25 cellular contexts compared by ENCODE assay signal in genomic region chr6:4041480-4041879, GRCh38. TPM values are rescaled to one million over a fixed set of nuclear protein-coding genes. Genes with fewer than 3 reads are reported as not detected.
"Had no signal": no experiment of that assay in that cellular context is flagged by ENCODE, and none has a peak within 500 bp of the region (broad histone marks: within the 10 kb centered on the region; RNA-seq: fewer than 3 reads in every experiment).

No MANE protein-coding gene starts in this region.

- H3K27me3 Mint-ChIP-seq: brain; dendritic cell treated with granulocyte-macrophage colony-stimulating factor and Interleukin-4, amounts not matched to agents 40 ng/mL and 50 ng/mL, for 4 days; effector memory CD8-positive, alpha-beta T cell; natural killer cell treated with Interleukin-12 subunit alpha and Interleukin-12 subunit beta and Interleukin-15 and Interleukin-18, amount 100 ng/mL, for 72 hours; progenitor cell of endocrine pancreas; T-cell had no signal

- H3K4me3 Mint-ChIP-seq: activated CD8-positive, alpha-beta T cell treated with anti-CD3 and anti-CD28 coated beads, Interleukin-2, amount 10 ng/mL, durations not matched to agents 7 days and 5 days; brain; dendritic cell treated with granulocyte-macrophage colony-stimulating factor and Interleukin-4, amounts not matched to agents 40 ng/mL and 50 ng/mL, for 4 days; effector memory CD8-positive, alpha-beta T cell; natural killer cell treated with Interleukin-12 subunit alpha and Interleukin-12 subunit beta and Interleukin-15 and Interleukin-18, amount 100 ng/mL, for 72 hours; T-cell had no signal

- ATAC-seq: activated CD8-positive, alpha-beta T cell treated with anti-CD3 and anti-CD28 coated beads, Interleukin-2, amount 10 ng/mL, durations not matched to agents 7 days and 5 days; effector memory CD8-positive, alpha-beta T cell; natural killer cell treated with Interleukin-12 subunit alpha and Interleukin-12 subunit beta and Interleukin-15 and Interleukin-18, amount 100 ng/mL, for 72 hours; T-cell had no signal

- H3K27ac Mint-ChIP-seq: activated CD8-positive, alpha-beta T cell treated with anti-CD3 and anti-CD28 coated beads, Interleukin-2, amount 10 ng/mL, durations not matched to agents 7 days and 5 days; dendritic cell treated with granulocyte-macrophage colony-stimulating factor and Interleukin-4, amounts not matched to agents 40 ng/mL and 50 ng/mL, for 4 days; progenitor cell of endocrine pancreas had no signal

- H3K9me3 Mint-ChIP-seq: brain; dendritic cell treated with granulocyte-macrophage colony-stimulating factor and Interleukin-4, amounts not matched to agents 40 ng/mL and 50 ng/mL, for 4 days; effector memory CD8-positive, alpha-beta T cell; natural killer cell treated with Interleukin-12 subunit alpha and Interleukin-12 subunit beta and Interleukin-15 and Interleukin-18, amount 100 ng/mL, for 72 hours; T-cell had no signal

- DNase-seq: activated CD4-positive, CD25-positive, alpha-beta regulatory T cell treated with anti-CD3 and anti-CD28 coated beads, Interleukin-2, amount 50 U/mL, for 72 hours; activated CD8-positive, alpha-beta memory T cell treated with anti-CD3 and anti-CD28 coated beads, Interleukin-2, amount 50 U/mL, for 4 hours; activated CD8-positive, alpha-beta T cell treated with anti-CD3 and anti-CD28 coated beads, Interleukin-2, amount 10 ng/mL, durations not matched to agents 7 days and 5 days; activated naive CD4-positive, alpha-beta T cell treated with anti-CD3 and anti-CD28 coated beads, Interleukin-2, amount 50 U/mL, for 16 hours; amygdala; effector memory CD8-positive, alpha-beta T cell; head of caudate nucleus; kidney glomerular epithelial cell; mesenchymal stem cell; nucleus accumbens; stimulated activated CD4-positive, alpha-beta T cell treated with anti-CD3 and anti-CD28 coated beads, Interleukin-4, amount 100 ng/mL, for 1 hour; stimulated activated naive CD4-positive, alpha-beta T cell treated with Interleukin-2 at 50 U/mL for 16 hours; substantia nigra; T-cell had no signal

- H3K9me3 ChIP-seq: right atrium auricular region, tibial nerve, vagina had no signal

RNA-seq across cellular contexts. Expression of gene FAM217A, which starts 37.5 kb away (rescaled TPM):
- total RNA-seq: activated CD8-positive, alpha-beta T cell treated with anti-CD3 and anti-CD28 coated beads, Interleukin-2, amount 10 ng/mL, durations not matched to agents 7 days and 5 days; fibroblast of lung; frontal cortex; liver; natural killer cell treated with Interleukin-12 subunit alpha and Interleukin-12 subunit beta and Interleukin-15 and Interleukin-18, amount 100 ng/mL, for 72 hours; progenitor cell of endocrine pancreas; right atrium auricular region; skeletal muscle tissue; T-cell; tibial nerve; vagina had no signal
